ENCODE assay signal across 21 cellular contexts in genomic region chr17:12099412-12099811, GRCh38.
"Had no signal": no experiment of that assay in that cellular context is flagged by ENCODE, and none has a peak within 500 bp of the region (broad histone marks: within the 10 kb centered on the region; RNA-seq: fewer than 3 reads in every experiment).

No MANE protein-coding gene starts in this region.

- H3K4me3 ChIP-seq: colonic mucosa, esophagus muscularis mucosa, gastroesophageal sphincter, heart left ventricle, hepatocyte, left ventricle myocardium inferior, lower lobe of right lung, mucosa of descending colon had no signal

- H3K27me3 ChIP-seq: colonic mucosa, esophagus muscularis mucosa, foreskin keratinocyte, gastroesophageal sphincter, heart left ventricle, hepatocyte had no signal

- H3K4me1 ChIP-seq: colonic mucosa, esophagus muscularis mucosa, foreskin keratinocyte, gastroesophageal sphincter, lower lobe of right lung had no signal

- ATAC-seq: effector memory CD8-positive, alpha-beta T cell; foreskin keratinocyte; gastroesophageal sphincter; heart left ventricle; left cardiac atrium; lower lobe of right lung; mucosa of descending colon; naive thymus-derived CD8-positive, alpha-beta T cell had no signal

- H3K9me3 ChIP-seq: colonic mucosa, esophagus muscularis mucosa, gastroesophageal sphincter, mucosa of descending colon had no signal

- H3K4me2 ChIP-seq: hepatocyte had no signal

- H3K36me3 ChIP-seq: colonic mucosa had no signal

- H3K27ac ChIP-seq: colonic mucosa, esophagus muscularis mucosa, foreskin keratinocyte, gastroesophageal sphincter, heart left ventricle, hepatocyte, left ventricle myocardium inferior, lower lobe of right lung had no signal

- H2AFZ ChIP-seq: hepatocyte had no signal

- DNase-seq: colonic mucosa; cortex of kidney; effector CD8-positive, alpha-beta T cell; effector memory CD8-positive, alpha-beta T cell; foreskin keratinocyte; heart left ventricle; hypothalamus; immature natural killer cell; left cardiac atrium; left ventricle myocardium inferior; lower lobe of right lung; mesenchymal stem cell; mucosa of descending colon; naive B cell; naive thymus-derived CD8-positive, alpha-beta T cell had no signal

- FAIRE-seq: endothelial cell of umbilical vein, frontal cortex, keratinocyte had no signal
